ENCODE assay signal across 12 cellular contexts in genomic region chr9:135898634-135899407, GRCh38. TPM values are rescaled to one million over a fixed set of nuclear protein-coding genes. Genes with fewer than 3 reads are reported as not detected.
DNase-seq lines count a peak whose midpoint lies in the region; ATAC-seq and TF ChIP-seq lines count a peak whose summit lies in the region.
"Had no signal": no experiment of that assay in that cellular context is flagged by ENCODE, and none has a peak within 500 bp of the region (broad histone marks: within the 10 kb centered on the region; RNA-seq: fewer than 3 reads in every experiment).

No MANE protein-coding gene starts in this region.

- H3K36me3 Mint-ChIP-seq in WTC11 (peaks cover 24% of the 10 kb centered on the region), GM23338 (ENCODE audit: low read depth) (peaks cover 48% of the 10 kb centered on the region)

- H3K36me3 ChIP-seq in BLaER1 treated with 17β-estradiol and CSF1 and Interleukin-3, amounts not matched to agents 10 nM and 100 nM = peaks cover 7 to 52% (median 27%) of the 10 kb centered on the region in 11 experiments; a peak in 18 of 22 replicates
- H3K36me3 ChIP-seq in GM23248 (ENCODE audit: low read depth) = no peaks in the 10 kb centered on the region
- no peaks in the 10 kb centered on the region; the same call in 1 of the 2 replicates for H3K36me3 ChIP-seq in GM23338 (ENCODE audit: insufficient read depth)
- H3K36me3 ChIP-seq: prostate gland had no signal

- H3K4me1 Mint-ChIP-seq in WTC11 = peaks cover 49% of the 10 kb centered on the region
- peaks cover 26% of the 10 kb centered on the region for H3K4me1 Mint-ChIP-seq in GM23338

- H3K9me3 ChIP-seq in BLaER1 treated with 17β-estradiol and CSF1 and Interleukin-3, amounts not matched to agents 10 nM and 100 nM (replicated peaks in 1 of 11) = peaks cover 0 to 53% (median 15%) of the 10 kb centered on the region in 11 experiments; a peak in 14 of 22 replicates
- no peaks in the 10 kb centered on the region for H3K9me3 ChIP-seq in GM23248 (ENCODE audit: low read depth)
- H3K9me3 ChIP-seq: prostate gland had no signal

- H3K4me3 ChIP-seq in BLaER1 treated with 17β-estradiol and CSF1 and Interleukin-3, amounts not matched to agents 10 nM and 100 nM = no peak overlapping the region
- H3K4me3 ChIP-seq in GM23248 (no peak overlapping the region), GM23338 (no peak overlapping the region)
- H3K4me3 ChIP-seq: prostate gland had no signal

- H3K4me1 ChIP-seq in BLaER1 treated with 17β-estradiol and CSF1 and Interleukin-3, amounts not matched to agents 10 nM and 100 nM = peaks cover 35 to 60% (median 45%) of the 10 kb centered on the region in 10 experiments
- H3K4me1 ChIP-seq in GM23248 (ENCODE audit: insufficient read depth) (no peaks in the 10 kb centered on the region), GM23338 (ENCODE audit: insufficient read depth) (peaks cover 27% of the 10 kb centered on the region)
- H3K4me1 ChIP-seq: prostate gland had no signal

- H3K79me2 ChIP-seq in GM23248 (ENCODE audit: insufficient read depth) (peaks cover 95% of the 10 kb centered on the region), GM23338 (replicated peaks; ENCODE audit: insufficient read depth) (peaks cover 100% of the 10 kb centered on the region)

- H3K27ac ChIP-seq in BLaER1 treated with 17β-estradiol and CSF1 and Interleukin-3, amounts not matched to agents 10 nM and 100 nM = no peak overlapping the region
- no peak overlapping the region for H3K27ac ChIP-seq in GM23248
- no peak overlapping the region for H3K27ac ChIP-seq in GM23338 (ENCODE audit: low read depth)
- H3K27ac ChIP-seq: HL-60, prostate gland had no signal

- H4K20me1 ChIP-seq in BLaER1 treated with 17β-estradiol and CSF1 and Interleukin-3, amounts not matched to agents 10 nM and 100 nM = peaks cover 85 to 100% (median 100%) of the 10 kb centered on the region in 11 experiments
- H4K20me1 ChIP-seq in GM23248 (ENCODE audit: insufficient read depth) (peaks cover 41% of the 10 kb centered on the region; the same call in 1 of the 2 replicates), GM23338 (replicated peaks; ENCODE audit: insufficient read depth) (peaks cover 77% of the 10 kb centered on the region)

- ATAC-seq in WTC11 (no peak), GM23338 (no peak)

- H3K27me3 ChIP-seq in BLaER1 treated with 17β-estradiol and CSF1 and Interleukin-3, amounts not matched to agents 10 nM and 100 nM = no peaks in the 10 kb centered on the region
- H3K27me3 ChIP-seq in GM23248 (replicated peaks; ENCODE audit: insufficient read depth) (no peaks in the 10 kb centered on the region), GM23338 (ENCODE audit: insufficient read depth) (no peaks in the 10 kb centered on the region)

- H3K9me2 ChIP-seq in GM23248 (ENCODE audit: insufficient read depth) (no peaks in the 10 kb centered on the region), GM23338 (ENCODE audit: insufficient read depth) (no peaks in the 10 kb centered on the region)

- no peak for TF ChIP-seq CTCF in WTC11 (IDR thresholded peaks at IDR 0.05)
- no peak for TF ChIP-seq CTCF in GM23338 (conservative IDR thresholded peaks at IDR 0.05; ENCODE audit: low read depth in 2 of 2)

- H3K9me3 Mint-ChIP-seq in WTC11 (peaks cover 10% of the 10 kb centered on the region), GM23338 (peaks cover 11% of the 10 kb centered on the region; the same call in 2 of the 3 replicates)

- no peak overlapping the region for H3K4me3 Mint-ChIP-seq in WTC11
- no peak overlapping the region for H3K4me3 Mint-ChIP-seq in GM23338

- in situ Hi-C loops in GM23248 (cut with MboI) = no loop called here

- CTCF ChIA-PET in WTC11 (lab: Charles Lee) = no interaction called here

- peaks cover 16% of the 10 kb centered on the region; the same call in 1 of the 2 replicates for H3F3A ChIP-seq in GM23248 (ENCODE audit: insufficient read depth)
- H3F3A ChIP-seq in GM23338 (replicated peaks; ENCODE audit: low read depth) = no peaks in the 10 kb centered on the region

- no peaks in the 10 kb centered on the region for H3K27me3 Mint-ChIP-seq in WTC11 (ENCODE audit: low read depth)
- no peaks in the 10 kb centered on the region for H3K27me3 Mint-ChIP-seq in GM23338 (ENCODE audit: insufficient read depth, low read depth, poor library complexity)

- H3K27ac Mint-ChIP-seq in WTC11 = peak overlapping the region; percentile 7; the same call in 1 of the 2 replicates
- H3K27ac Mint-ChIP-seq in GM23338 = no peak overlapping the region

- peak overlapping the region; percentile 42 to 70 (median 56) for H3K4me2 ChIP-seq in BLaER1 treated with 17β-estradiol and CSF1 and Interleukin-3, amounts not matched to agents 10 nM and 100 nM
- H3K4me2 ChIP-seq in GM23248 (ENCODE audit: unreplicated experiment) (no peak overlapping the region), GM23338 (no peak overlapping the region)

- H2AFZ ChIP-seq in GM23248 (no peak overlapping the region), GM23338 (no peak overlapping the region)

- DNase-seq in GM23248 (peak; percentile 77), WTC11 (ENCODE audit: low spot score) (no peak), mesenteric fat pad (ENCODE audit: low spot score) (peak; percentile 11), HUDEP-2 (lab: John Stamatoyannopoulos, UW; ENCODE audit: unreplicated experiment in 76 of 76) (no peak), SW480 (ENCODE audit: low spot score) (no peak), GM23338 (ENCODE audit: low spot score) (no peak)
- DNase-seq: activated CD4-positive, alpha-beta T cell treated with anti-CD3 and anti-CD28 coated beads for 4 hours; mesendoderm; NCI-H1417 had no signal

- POLR2A ChIA-PET in WTC11 (lab: Charles Lee) = no interaction called here

- 65 to 66% methylated on average over 11 of the region's 11 CpGs for WGBS in GM23248 (ENCODE audit: low coverage in 1 of 2, low lambda C conversion rate in 2 of 2, missing lambda C conversion rate in 2 of 2), 2 experiments

- no peak overlapping the region for H3K9ac ChIP-seq in BLaER1 treated with 17β-estradiol and CSF1 and Interleukin-3, amounts not matched to agents 10 nM and 100 nM
- no peak overlapping the region for H3K9ac ChIP-seq in GM23248

TF ChIP-seq in WTC11, 78 proteins besides CTCF, POLR2A, EP300 and RAD21 (continues in another document):
- TF ChIP-seq ATF3 (CRISPR knock-in tag; conservative IDR thresholded peaks at IDR 0.05) = no peak

TF ChIP-seq in GM23338, 12 proteins besides CTCF, POLR2A, EP300 and RAD21:
- TF ChIP-seq STAT1 (IDR thresholded peaks at IDR 0.05; ENCODE audit: unreplicated experiment) (no peak), ZNF331 (CRISPR knock-in tag; IDR thresholded peaks at IDR 0.05; ENCODE audit: low read depth) (no peak), EZH2phosphoT487 (IDR thresholded peaks at IDR 0.05; ENCODE audit: unreplicated experiment) (no peak), JUNB (IDR thresholded peaks at IDR 0.05; ENCODE audit: unreplicated experiment) (no peak)

RNA-seq across cellular contexts. Expression of gene CAMSAP1, which starts 8.5 kb away (rescaled TPM):
- total RNA-seq in GM23248 (2014; rRNA removed; shearing (Covaris generic)) = 12.4 and 13.8 TPM in 2 replicates
- polyA plus RNA-seq in GM23248 (2016; fragmentation: Nextera tagmentation; extraction: Ambion mirVana) (2.8 and 3.0 TPM in 2 replicates), GM23338 (2016; fragmentation: Nextera tagmentation; extraction: Ambion mirVana) (6.9 and 8.2 TPM in 2 replicates)
- total RNA-seq in WTC11 (2021) (33.5 to 40.5 TPM (median 35.8 TPM) in 3 replicates), mesenteric fat pad (35.3 TPM)
- 57.6 and 75.4 TPM in 2 replicates for total RNA-seq in GM23338 (2014; rRNA removed; shearing (Covaris generic))

Comparison
In these comparisons a context has a peak if more than half of its experiments do, and no peak if none do; other contexts are left out.
1. H3K4me2 ChIP-seq: peak in BLaER1 treated with 17β-estradiol and CSF1 and Interleukin-3, amounts not matched to agents 10 nM and 100 nM (11 of 11); none in GM23248 (single experiment) and GM23338 (single experiment).
2. DNase-seq: peak in GM23248 (single experiment) and mesenteric fat pad (single experiment); none in WTC11 (single experiment), HUDEP-2 (0 of 76), SW480 (single experiment) and GM23338 (single experiment).